In genomic region chr1:23784846-23785245, GRCh38 we compare ENCODE assay signal across 1 cellular context.
TF ChIP-seq lines count a peak whose summit lies in the region.

No MANE protein-coding gene starts in this region.

TF ChIP-seq in HepG2, 621 proteins besides CTCF, POLR2A, EP300 and RAD21:
- TF ChIP-seq MAFK (conservative IDR thresholded peaks at IDR 0.05 in 1 of 2, IDR thresholded peaks at IDR 0.05 in 1 of 2; ENCODE audit: low read length in 2 of 2), result peak; percentile 18 to 73; a peak in 2 of 4 replicates
- TF ChIP-seq MAFF (IDR thresholded peaks at IDR 0.05; ENCODE audit: low read depth, low read length), result peak; percentile 58; the same call in 1 of the 2 replicates
- no peak for TF ChIP-seq CBX5 (CRISPR knock-in tag; IDR thresholded peaks at IDR 0.05; ENCODE audit: borderline replicate concordance)
- no peak for TF ChIP-seq RXRA (CRISPR knock-in tag; IDR thresholded peaks at IDR 0.05)
- no peak for TF ChIP-seq MXD4 (CRISPR knock-in tag; IDR thresholded peaks at IDR 0.05)
- TF ChIP-seq HOXA3 (CRISPR knock-in tag; IDR thresholded peaks at IDR 0.05), result no peak
- TF ChIP-seq FOXM1 (CRISPR knock-in tag; IDR thresholded peaks at IDR 0.05), result no peak
- TF ChIP-seq ELF3 (CRISPR knock-in tag; IDR thresholded peaks at IDR 0.05), result no peak
- no peak for TF ChIP-seq TSC22D2 (CRISPR knock-in tag; IDR thresholded peaks at IDR 0.05; ENCODE audit: borderline replicate concordance)
- no peak for TF ChIP-seq NFYB (CRISPR knock-in tag; IDR thresholded peaks at IDR 0.05)
- TF ChIP-seq, protein P1, sequence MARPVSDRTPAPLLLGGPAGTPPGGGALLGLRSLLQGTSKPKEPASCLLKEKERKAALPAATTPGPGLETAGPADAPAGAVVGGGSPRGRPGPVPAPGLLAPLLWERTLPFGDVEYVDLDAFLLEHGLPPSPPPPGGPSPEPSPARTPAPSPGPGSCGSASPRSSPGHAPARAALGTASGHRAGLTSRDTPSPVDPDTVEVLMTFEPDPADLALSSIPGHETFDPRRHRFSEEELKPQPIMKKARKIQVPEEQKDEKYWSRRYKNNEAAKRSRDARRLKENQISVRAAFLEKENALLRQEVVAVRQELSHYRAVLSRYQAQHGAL (CRISPR knock-in tag; IDR thresholded peaks at IDR 0.05; ENCODE audit: not compliant biosample characterization), result no peak
- no peak for TF ChIP-seq ATF7-NPFF (CRISPR knock-in tag; IDR thresholded peaks at IDR 0.05; ENCODE audit: low read depth)
TF ChIP-seq in HepG2: peak in this region for 2.
